ENCODE assay signal across 1 cellular context in the genomic region with DNA sequence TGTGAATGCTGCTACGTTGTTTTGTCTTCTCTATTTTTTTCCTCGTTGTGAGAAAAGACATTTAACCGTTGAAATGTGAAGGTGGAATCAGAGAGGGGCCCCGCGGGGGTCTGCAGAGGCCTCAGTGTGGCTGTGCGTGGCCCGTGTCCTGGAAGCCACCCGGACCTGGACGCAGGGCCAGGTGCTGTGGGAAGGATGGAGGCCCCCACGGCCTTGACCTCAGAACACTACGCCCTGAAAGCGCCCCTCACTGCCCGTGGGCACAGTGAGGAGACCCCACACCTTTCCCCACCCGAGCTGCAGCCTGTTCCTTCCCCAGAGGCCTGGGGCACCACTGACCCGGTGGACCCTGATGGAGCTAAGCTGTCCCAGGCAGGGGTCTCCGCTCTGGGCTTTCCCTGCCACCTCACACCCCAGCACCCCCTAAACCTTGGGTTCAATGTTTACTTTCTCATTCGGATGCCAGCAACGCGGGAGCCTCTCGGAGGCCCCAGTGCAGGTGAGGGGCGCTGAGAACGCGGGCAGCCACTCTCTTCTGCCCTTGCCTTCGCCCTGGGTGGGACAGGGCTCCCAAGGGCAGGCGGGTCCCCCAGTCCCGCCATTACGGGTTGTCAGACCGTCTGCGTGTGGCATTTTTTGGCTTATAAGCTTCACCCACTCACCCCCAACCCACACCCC.
TF ChIP-seq lines count a peak whose summit lies in the region.

No MANE protein-coding gene starts in this region.

TF ChIP-seq in IMR-90, 13 proteins besides CTCF, POLR2A, EP300 and RAD21:
- no peak for TF ChIP-seq MAZ (IDR thresholded peaks at IDR 0.05; ENCODE audit: borderline replicate concordance, low read depth, low read length)
